Comparison of ENCODE assay signal across 9 cellular contexts in the genomic region with DNA sequence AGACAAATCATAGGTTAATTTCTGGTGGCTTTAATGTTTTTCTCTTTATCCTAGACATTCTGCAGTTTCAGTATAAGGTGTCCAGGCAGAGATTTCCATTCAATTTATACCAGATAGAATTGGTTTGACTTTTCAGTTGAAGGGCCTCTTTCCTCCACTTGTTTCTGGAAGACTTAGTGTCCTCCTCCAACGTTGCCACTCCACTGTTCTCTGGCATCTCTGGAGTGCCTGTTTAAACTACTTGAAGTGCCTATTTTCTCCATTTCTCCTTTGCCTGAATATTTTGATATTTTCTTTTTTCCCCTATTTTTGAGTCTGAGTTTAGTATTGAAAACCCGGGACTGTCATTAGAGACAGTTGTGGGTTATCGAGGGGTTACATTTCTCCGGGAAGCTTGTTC. TPM values are rescaled to one million over a fixed set of nuclear protein-coding genes. Genes with fewer than 3 reads are reported as not detected.
"Had no signal": no experiment of that assay in that cellular context is flagged by ENCODE, and none has a peak within 500 bp of the region (broad histone marks: within the 10 kb centered on the region; RNA-seq: fewer than 3 reads in every experiment).

No MANE protein-coding gene starts in this region.

- DNase-seq: IMR-90, KBM-7, KG1 had no signal

- H3K9me3 Mint-ChIP-seq: IgD-negative memory B cell had no signal

- H3K4me3 ChIP-seq: K562 had no signal

- H3K27ac Mint-ChIP-seq: IgD-negative memory B cell had no signal

- H3K27ac ChIP-seq: HL-60 had no signal

- H3K4me3 Mint-ChIP-seq: IgD-negative memory B cell had no signal

RNA-seq across cellular contexts. Expression of a gene that starts 27.7 kb away (rescaled TPM):
- total RNA-seq: HepG2, HT-29, HT1080, IMR-90, K562 had no signal
